Comparison of ENCODE assay signal across 20 cellular contexts in the genomic region with DNA sequence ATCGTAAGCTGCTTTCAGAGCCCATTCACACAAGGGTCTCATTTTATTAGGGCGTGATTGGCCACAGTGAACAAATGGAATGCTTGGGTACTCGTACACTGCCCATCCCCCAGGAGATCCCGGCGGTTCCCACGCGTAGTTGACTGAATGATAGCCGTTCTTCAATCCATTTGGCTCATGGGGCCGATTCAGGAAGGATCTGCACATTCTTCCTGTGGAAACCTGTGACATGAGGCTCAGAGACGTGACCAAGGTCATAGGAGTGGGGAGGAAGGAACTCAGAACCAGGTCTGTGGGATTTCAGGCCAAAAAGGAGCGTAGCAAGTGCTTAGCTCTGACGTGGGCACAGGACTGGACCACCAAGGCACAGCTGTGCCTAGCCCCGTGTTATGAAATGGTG. TPM values are rescaled to one million over a fixed set of nuclear protein-coding genes. Genes with fewer than 3 reads are reported as not detected.
DNase-seq lines count a peak whose midpoint lies in the region; ATAC-seq and TF ChIP-seq lines count a peak whose summit lies in the region.
"Had no signal": no experiment of that assay in that cellular context is flagged by ENCODE, and none has a peak within 500 bp of the region (broad histone marks: within the 10 kb centered on the region; RNA-seq: fewer than 3 reads in every experiment).

No MANE protein-coding gene starts in this region.

- peaks cover 78% of the 10 kb centered on the region for H3K4me1 ChIP-seq in CD8-positive, alpha-beta memory T cell (ENCODE audit: insufficient read depth, low read length)
- H3K4me1 ChIP-seq in OCI-LY7 (ENCODE audit: insufficient read depth, low read length, poor library complexity, severe bottlenecking): peaks cover 99% of the 10 kb centered on the region

- intact Hi-C loops in OCI-LY7 (cut with micrococcal nuclease; ENCODE audit: unreplicated experiment): loop anchor here (5.0 kb wide), 3 partner anchors 168 to 368 kb away; no protein-coding TSS in a partner anchor

- peaks cover 72 to 95% (median 93%) of the 10 kb centered on the region in 3 donors for H3K4me1 Mint-ChIP-seq in CD8-positive, alpha-beta memory T cell
- H3K4me1 Mint-ChIP-seq in stimulated activated memory B cell treated with anti-CD40 and anti-IgM and Interleukin-4, amounts not matched to agents 10 μg/mL and 1 μg/mL and 100 μg/mL, for 72 hours: peaks cover 62% of the 10 kb centered on the region
- H3K4me1 Mint-ChIP-seq in T-cell: peaks cover 83 to 96% (median 92%) of the 10 kb centered on the region in 3 donors

- H2AFZ ChIP-seq in OCI-LY7 (ENCODE audit: low read length): no peak overlapping the region
- H2AFZ ChIP-seq: GM23338 had no signal

- H3K4me3 Mint-ChIP-seq in CD8-positive, alpha-beta memory T cell: no peak overlapping the region
- no peak overlapping the region for H3K4me3 Mint-ChIP-seq in stimulated activated memory B cell treated with anti-CD40 and anti-IgM and Interleukin-4, amounts not matched to agents 10 μg/mL and 1 μg/mL and 100 μg/mL, for 72 hours
- peak overlapping the region in 1 of 3 donors; percentile 5 for H3K4me3 Mint-ChIP-seq in T-cell
- H3K4me3 Mint-ChIP-seq: activated CD4-positive, alpha-beta T cell treated with anti-CD3 and anti-CD28 coated beads, Interleukin-2, amount 10 ng/mL, durations not matched to agents 7 days and 5 days; GM23338 had no signal

- H3K9me3 Mint-ChIP-seq in CD8-positive, alpha-beta memory T cell: no peaks in the 10 kb centered on the region
- peaks cover 5% of the 10 kb centered on the region for H3K9me3 Mint-ChIP-seq in stimulated activated memory B cell treated with anti-CD40 and anti-IgM and Interleukin-4, amounts not matched to agents 10 μg/mL and 1 μg/mL and 100 μg/mL, for 72 hours
- no peaks in the 10 kb centered on the region for H3K9me3 Mint-ChIP-seq in T-cell
- H3K9me3 Mint-ChIP-seq: GM23338 had no signal

- peaks cover 5% of the 10 kb centered on the region for H3K36me3 ChIP-seq in CD8-positive, alpha-beta memory T cell (ENCODE audit: insufficient read depth, low read length)
- H3K36me3 ChIP-seq in OCI-LY7 (ENCODE audit: insufficient read depth, low read length): peaks cover 56% of the 10 kb centered on the region
- H3K36me3 ChIP-seq: transverse colon had no signal

- DNase-seq in CD8-positive, alpha-beta memory T cell: no peak
- DNase-seq in OCI-LY7 (ENCODE audit: low spot score) (no peak), left kidney (ENCODE audit: low read depth, low spot score) (peak; percentile 41), T-cell (no peak)
- DNase-seq: activated CD4-positive, alpha-beta T cell treated with anti-CD3 and anti-CD28 coated beads, Interleukin-2, amount 10 ng/mL, durations not matched to agents 7 days and 5 days; activated naive CD4-positive, alpha-beta T cell; AML-193; anterior cingulate cortex; Karpas-422; NCI-H1105; NCI-H2081; NCI-H446 treated with DMSO at 0.1 percent for 48 hours; RPMI8226; stimulated activated CD4-positive, alpha-beta T cell treated with anti-CD3 and anti-CD28 coated beads, Interleukin-15, amount 100 ng/mL, for 24 hours; transverse colon had no signal

- ATAC-seq in stimulated activated memory B cell treated with anti-CD40 and anti-IgM and Interleukin-4, amounts not matched to agents 10 μg/mL and 1 μg/mL and 100 μg/mL, for 72 hours: no peak
- ATAC-seq in GM21529 (IDR thresholded peaks at IDR 0.05; ENCODE audit: unreplicated experiment) (no peak), HG03378 (IDR thresholded peaks at IDR 0.05; ENCODE audit: unreplicated experiment) (no peak), T-cell (replicated peaks in 1 of 4) (no peak)
- ATAC-seq: GM23338 had no signal

- H3K27me3 Mint-ChIP-seq in CD8-positive, alpha-beta memory T cell: peaks cover 0 to 3% of the 10 kb centered on the region in 2 donors
- H3K27me3 Mint-ChIP-seq in stimulated activated memory B cell treated with anti-CD40 and anti-IgM and Interleukin-4, amounts not matched to agents 10 μg/mL and 1 μg/mL and 100 μg/mL, for 72 hours: no peaks in the 10 kb centered on the region
- no peaks in the 10 kb centered on the region for H3K27me3 Mint-ChIP-seq in T-cell
- H3K27me3 Mint-ChIP-seq: activated CD4-positive, alpha-beta T cell treated with anti-CD3 and anti-CD28 coated beads, Interleukin-2, amount 10 ng/mL, durations not matched to agents 7 days and 5 days had no signal

- TF ChIP-seq CTCF in OCI-LY7 (conservative IDR thresholded peaks at IDR 0.05; ENCODE audit: low read length): no peak

- CTCF ChIA-PET in CD8-positive, alpha-beta memory T cell (lab: Charles Lee): interaction anchor here (0.8 kb wide), 1 partner anchor 8 kb away, joined by 3 read pairs; no protein-coding TSS in a partner anchor
- CTCF ChIA-PET in OCI-LY7 (lab: Charles Lee; ENCODE audit: unreplicated experiment): no interaction called here
- CTCF ChIA-PET in T-cell (lab: Charles Lee): interaction anchor here in 1 of 2 donors (1.5 kb wide), 1 partner anchor 10 kb away, joined by 4 read pairs; no protein-coding TSS in a partner anchor

- H4K20me1 ChIP-seq in OCI-LY7 (ENCODE audit: insufficient read depth, low read length): no peaks in the 10 kb centered on the region

- no peaks in the 10 kb centered on the region for H3K9me2 ChIP-seq in OCI-LY7 (ENCODE audit: insufficient read depth, low read length)

- H3K4me2 ChIP-seq in OCI-LY7 (ENCODE audit: low read length): peak overlapping the region; percentile 92
- H3K4me2 ChIP-seq: GM23338 had no signal

- POLR2A ChIA-PET in CD8-positive, alpha-beta memory T cell (lab: Charles Lee): no interaction called here
- POLR2A ChIA-PET in OCI-LY7 (lab: Charles Lee): interaction anchor here (0.8 to 2.7 kb wide), 4 partner anchors 11 to 42 kb away, joined by 3 to 12 read pairs (median 4); a partner anchor contains a TSS
- POLR2A ChIA-PET in T-cell (lab: Charles Lee): interaction anchor here (2.6 to 2.8 kb wide), 2 partner anchors 10 to 11 kb away, joined by 15 to 30 read pairs; no protein-coding TSS in a partner anchor

- no peak overlapping the region for H3K4me3 ChIP-seq in CD8-positive, alpha-beta memory T cell (ENCODE audit: low read length)
- H3K4me3 ChIP-seq in OCI-LY7 (ENCODE audit: low read depth, low read length, poor library complexity, severe bottlenecking): no peak overlapping the region
- H3K4me3 ChIP-seq: GM23338, transverse colon had no signal

- H3K27me3 ChIP-seq in CD8-positive, alpha-beta memory T cell (ENCODE audit: insufficient read depth, low read length, poor library complexity, severe bottlenecking): no peaks in the 10 kb centered on the region
- H3K27me3 ChIP-seq: neutrophil, transverse colon had no signal

- H3K36me3 Mint-ChIP-seq in CD8-positive, alpha-beta memory T cell: peaks cover 6 to 29% (median 14%) of the 10 kb centered on the region in 3 donors
- H3K36me3 Mint-ChIP-seq in stimulated activated memory B cell treated with anti-CD40 and anti-IgM and Interleukin-4, amounts not matched to agents 10 μg/mL and 1 μg/mL and 100 μg/mL, for 72 hours: peaks cover 8% of the 10 kb centered on the region
- peaks cover 27% of the 10 kb centered on the region for H3K36me3 Mint-ChIP-seq in T-cell

- no peaks in the 10 kb centered on the region for H3K9me3 ChIP-seq in CD8-positive, alpha-beta memory T cell (ENCODE audit: low read length)
- no peaks in the 10 kb centered on the region; the same call in 1 of the 2 replicates for H3K9me3 ChIP-seq in OCI-LY7 (ENCODE audit: low read length)
- H3K9me3 ChIP-seq: neutrophil, transverse colon had no signal

- no peak overlapping the region for H3K27ac ChIP-seq in CD8-positive, alpha-beta memory T cell (ENCODE audit: low read depth, low read length)
- H3K27ac ChIP-seq in OCI-LY7 (ENCODE audit: low read depth, low read length, poor library complexity, severe bottlenecking): peak overlapping the region; percentile 99
- H3K27ac ChIP-seq: neutrophil had no signal

- H3K79me2 ChIP-seq in OCI-LY7 (ENCODE audit: insufficient read depth, low read depth, low read length): peaks cover 48% of the 10 kb centered on the region

- H3K27ac Mint-ChIP-seq in CD8-positive, alpha-beta memory T cell: peak overlapping the region in 5 of 8 donors; percentile 42 to 94 (median 72)
- peak overlapping the region; percentile 87 for H3K27ac Mint-ChIP-seq in stimulated activated memory B cell treated with anti-CD40 and anti-IgM and Interleukin-4, amounts not matched to agents 10 μg/mL and 1 μg/mL and 100 μg/mL, for 72 hours
- no peak overlapping the region for H3K27ac Mint-ChIP-seq in T-cell
- H3K27ac Mint-ChIP-seq: GM23338 had no signal

- no TSS peak for BruUV-seq in OCI-LY7 (replicated peaks; lab: Mats Ljungman, UMichigan)

RNA-seq across cellular contexts. Expression of a gene that starts 11.7 kb away (rescaled TPM):
- 1 to 10 TPM; 3.7 to 3.8 TPM for total RNA-seq in CD8-positive, alpha-beta memory T cell
- 15.7 TPM for polyA plus RNA-seq in CD8-positive, alpha-beta memory T cell
- total RNA-seq in OCI-LY7 (2014; rRNA removed; shearing (Covaris generic)): 13.2 and 16.7 TPM in 2 replicates
- total RNA-seq in OCI-LY7 (2022): 17.3 and 18.8 TPM in 2 replicates
- total RNA-seq in T-cell: 10 to 100 TPM in 2 of 5 donors, 1 to 10 TPM in 3; 4.1 to 51.1 (median 6.2) TPM

Comparison
In these comparisons a context has a peak if more than half of its experiments do, and no peak if none do; other contexts are left out.
1. H3K27ac Mint-ChIP-seq: peak in CD8-positive, alpha-beta memory T cell (5 of 8) and stimulated activated memory B cell treated with anti-CD40 and anti-IgM and Interleukin-4, amounts not matched to agents 10 μg/mL and 1 μg/mL and 100 μg/mL, for 72 hours (single experiment); none in T-cell (0 of 2).